ENCODE assay signal across 20 cellular contexts in genomic region chr4:113616443-113616842, GRCh38.
A peak's percentile ranks its signal among the peaks of the same experiment; 100 is the strongest.
DNase-seq lines count a peak whose midpoint lies in the region; ATAC-seq, FAIRE-seq and TF ChIP-seq lines count a peak whose summit lies in the region.
"Had no signal": no experiment of that assay in that cellular context is flagged by ENCODE, and none has a peak within 500 bp of the region (broad histone marks: within the 10 kb centered on the region; RNA-seq: fewer than 3 reads in every experiment).

No MANE protein-coding gene starts in this region.

- no peak overlapping the region for H3K9ac ChIP-seq in kidney (ENCODE audit: low read length in 2 of 2)

- no peak for TF ChIP-seq EP300 in suprapubic skin (IDR thresholded peaks at IDR 0.05)

- H3K36me3 ChIP-seq in heart right ventricle: no peaks in the 10 kb centered on the region
- H3K36me3 ChIP-seq in kidney (ENCODE audit: control insufficient read depth in 1 of 2, insufficient read depth in 2 of 2, low read length in 2 of 2): no peaks in the 10 kb centered on the region
- H3K36me3 ChIP-seq in suprapubic skin: no peaks in the 10 kb centered on the region
- no peaks in the 10 kb centered on the region for H3K36me3 ChIP-seq in GM23338 (ENCODE audit: insufficient read depth)
- H3K36me3 ChIP-seq: left lung, SJSA1, upper lobe of right lung had no signal

- H2AFZ ChIP-seq in GM23338: no peak overlapping the region

- no peak overlapping the region for H3K4me2 ChIP-seq in GM23338

- no peaks in the 10 kb centered on the region for H3K27me3 Mint-ChIP-seq in T-helper 17 cell
- H3K27me3 Mint-ChIP-seq in GM23338 (ENCODE audit: insufficient read depth, low read depth, poor library complexity): no peaks in the 10 kb centered on the region
- H3K27me3 Mint-ChIP-seq: activated CD8-positive, alpha-beta memory T cell treated with anti-CD3 and anti-CD28 coated beads, Interleukin-2, amount 10 ng/mL, durations not matched to agents 7 days and 5 days; natural killer cell treated with Interleukin-12 subunit alpha and Interleukin-12 subunit beta and Interleukin-15 and Interleukin-18, amount 100 ng/mL, for 72 hours; stimulated activated naive CD8-positive, alpha-beta T cell treated with anti-CD3 and anti-CD28 coated beads, Interleukin-15, Interleukin-2, amounts not matched to agents 100 ng/mL and 50 ng/mL, for 24 hours had no signal

- intact Hi-C loops in heart right ventricle (cut with DNase I): loop anchor here in 2 of 10 donors (10.0 kb wide), 2 partner anchors 62 to 128 kb away; no protein-coding TSS in a partner anchor
- intact Hi-C loops in cardiac septum (cut with DNase I): loop anchor here (10.0 kb wide), 1 partner anchor 222 kb away; no protein-coding TSS in a partner anchor
- intact Hi-C loops in kidney (cut with DNase I): no loop called here

- H3K9me3 Mint-ChIP-seq in GM23338: no peaks in the 10 kb centered on the region
- H3K9me3 Mint-ChIP-seq: natural killer cell treated with Interleukin-12 subunit alpha and Interleukin-12 subunit beta and Interleukin-15 and Interleukin-18, amount 100 ng/mL, for 72 hours; stimulated activated naive CD8-positive, alpha-beta T cell treated with anti-CD3 and anti-CD28 coated beads, Interleukin-15, Interleukin-2, amounts not matched to agents 100 ng/mL and 50 ng/mL, for 24 hours had no signal

- ATAC-seq in heart right ventricle: peak in 1 of 8 donors; percentile 46
- peak; percentile 67 for ATAC-seq in T-helper 17 cell
- no peak for ATAC-seq in GM23338
- ATAC-seq: activated CD8-positive, alpha-beta memory T cell treated with anti-CD3 and anti-CD28 coated beads, Interleukin-2, amount 10 ng/mL, durations not matched to agents 7 days and 5 days; left lung; natural killer cell treated with Interleukin-12 subunit alpha and Interleukin-12 subunit beta and Interleukin-15 and Interleukin-18, amount 100 ng/mL, for 72 hours; upper lobe of right lung had no signal

- peak; percentile 91 for FAIRE-seq in kidney (lab: Jason Lieb, UNC)
- FAIRE-seq: GM12892 had no signal

- no peaks in the 10 kb centered on the region for H3K9me2 ChIP-seq in GM23338 (ENCODE audit: insufficient read depth)

- no peak overlapping the region for H3K27ac Mint-ChIP-seq in T-helper 17 cell
- no peak overlapping the region for H3K27ac Mint-ChIP-seq in GM23338
- H3K27ac Mint-ChIP-seq: activated CD8-positive, alpha-beta memory T cell treated with anti-CD3 and anti-CD28 coated beads, Interleukin-2, amount 10 ng/mL, durations not matched to agents 7 days and 5 days; natural killer cell treated with Interleukin-12 subunit alpha and Interleukin-12 subunit beta and Interleukin-15 and Interleukin-18, amount 100 ng/mL, for 72 hours had no signal

- no peak overlapping the region for H3K4me3 ChIP-seq in heart right ventricle
- H3K4me3 ChIP-seq in kidney (ENCODE audit: low read length in 2 of 2): no peak overlapping the region
- no peak overlapping the region for H3K4me3 ChIP-seq in suprapubic skin
- no peak overlapping the region for H3K4me3 ChIP-seq in GM23338
- H3K4me3 ChIP-seq: left lung, SJSA1, upper lobe of right lung had no signal

- H3K4me1 ChIP-seq in heart right ventricle (peaks cover 0 to 86% (median 55%) of the 10 kb centered on the region in 9 donors), kidney (ENCODE audit: control insufficient read depth in 1 of 2, insufficient read depth in 1 of 2, low read depth in 1 of 2, low read length in 2 of 2) (peaks cover 0 to 11% of the 10 kb centered on the region in 2 donors), suprapubic skin (peaks cover 13% of the 10 kb centered on the region), GM23338 (ENCODE audit: insufficient read depth) (no peaks in the 10 kb centered on the region)
- H3K4me1 ChIP-seq: SJSA1 had no signal

- no peak overlapping the region for H3K4me3 Mint-ChIP-seq in T-helper 17 cell
- H3K4me3 Mint-ChIP-seq in GM23338: no peak overlapping the region
- H3K4me3 Mint-ChIP-seq: activated CD8-positive, alpha-beta memory T cell treated with anti-CD3 and anti-CD28 coated beads, Interleukin-2, amount 10 ng/mL, durations not matched to agents 7 days and 5 days; natural killer cell treated with Interleukin-12 subunit alpha and Interleukin-12 subunit beta and Interleukin-15 and Interleukin-18, amount 100 ng/mL, for 72 hours; stimulated activated naive CD8-positive, alpha-beta T cell treated with anti-CD3 and anti-CD28 coated beads, Interleukin-15, Interleukin-2, amounts not matched to agents 100 ng/mL and 50 ng/mL, for 24 hours had no signal

- TF ChIP-seq CTCF in heart right ventricle (IDR thresholded peaks at IDR 0.05) (no peak), kidney (IDR thresholded peaks at IDR 0.05; ENCODE audit: borderline replicate concordance, extremely low read depth, insufficient read depth) (no peak), suprapubic skin (IDR thresholded peaks at IDR 0.05) (no peak), GM23338 (conservative IDR thresholded peaks at IDR 0.05; ENCODE audit: low read depth in 2 of 2) (no peak)

- H3F3A ChIP-seq in GM23338 (replicated peaks; ENCODE audit: low read depth): no peaks in the 10 kb centered on the region

- TF ChIP-seq POLR2A in suprapubic skin (IDR thresholded peaks at IDR 0.05): no peak

- no peaks in the 10 kb centered on the region for H3K27me3 ChIP-seq in heart right ventricle
- no peaks in the 10 kb centered on the region for H3K27me3 ChIP-seq in suprapubic skin
- H3K27me3 ChIP-seq in GM23338 (ENCODE audit: insufficient read depth): no peaks in the 10 kb centered on the region
- H3K27me3 ChIP-seq: left lung, SJSA1, upper lobe of right lung had no signal

- DNase-seq in heart right ventricle (no peak), cardiac septum (ENCODE audit: low spot score) (no peak), T-helper 17 cell (no peak), kidney (no peak), suprapubic skin (ENCODE audit: low spot score in 2 of 2) (no peak), DMS153 treated with DMSO at 0.1 percent for 48 hours (lab: John Stamatoyannopoulos, UW; ENCODE audit: unreplicated experiment) (no peak), GM23338 (ENCODE audit: low spot score) (no peak), AG20443 (ENCODE audit: low spot score) (no peak)
- DNase-seq: activated CD4-positive, CD25-positive, alpha-beta regulatory T cell treated with anti-CD3 and anti-CD28 coated beads, Interleukin-2, amount 50 U/mL, for 72 hours; activated CD8-positive, alpha-beta memory T cell treated with anti-CD3 and anti-CD28 coated beads, Interleukin-2, amount 10 ng/mL, durations not matched to agents 7 days and 5 days; activated effector memory CD4-positive, alpha-beta T cell treated with anti-CD3 and anti-CD28 coated beads, Interleukin-2, amount 50 U/mL, for 16 hours; amygdala; left lung; NCI-H2029; T-helper 9 cell; upper lobe of right lung had no signal

- H3K79me2 ChIP-seq in GM23338 (replicated peaks; ENCODE audit: insufficient read depth): no peaks in the 10 kb centered on the region

- H4K20me1 ChIP-seq in GM23338 (replicated peaks; ENCODE audit: insufficient read depth): no peaks in the 10 kb centered on the region

- 24 to 31% methylated on average over 1 of the region's 1 CpG for WGBS in heart right ventricle, 2 donors
- WGBS in suprapubic skin: 30% methylated on average over 1 of the region's 1 CpG

- H3K36me3 Mint-ChIP-seq in T-helper 17 cell (ENCODE audit: low read depth): no peaks in the 10 kb centered on the region
- no peaks in the 10 kb centered on the region for H3K36me3 Mint-ChIP-seq in GM23338 (ENCODE audit: low read depth)
- H3K36me3 Mint-ChIP-seq: natural killer cell treated with Interleukin-12 subunit alpha and Interleukin-12 subunit beta and Interleukin-15 and Interleukin-18, amount 100 ng/mL, for 72 hours had no signal

- H3K27ac ChIP-seq in heart right ventricle (peak overlapping the region in 8 of 10 donors; percentile 2 to 62 (median 56)), kidney (ENCODE audit: low read depth in 2 of 2, low read length in 2 of 2) (no peak overlapping the region), suprapubic skin (peak overlapping the region; percentile 41), GM23338 (ENCODE audit: low read depth) (no peak overlapping the region)
- H3K27ac ChIP-seq: left lung, SJSA1, upper lobe of right lung had no signal

- H3K9me3 ChIP-seq in heart right ventricle (no peaks in the 10 kb centered on the region), T-helper 17 cell (ENCODE audit: control insufficient read depth, low read length, poor library complexity, severe bottlenecking) (peaks cover 2% of the 10 kb centered on the region), kidney (ENCODE audit: control insufficient read depth in 1 of 2, low read length in 2 of 2) (no peaks in the 10 kb centered on the region), suprapubic skin (no peaks in the 10 kb centered on the region)
- H3K9me3 ChIP-seq: left lung, SJSA1, upper lobe of right lung had no signal

- H3K4me1 Mint-ChIP-seq in T-helper 17 cell (peaks cover 14% of the 10 kb centered on the region), GM23338 (no peaks in the 10 kb centered on the region)

TF ChIP-seq in GM23338, 12 proteins besides CTCF, POLR2A, EP300 and RAD21:
- TF ChIP-seq ZNF114 (CRISPR knock-in tag; IDR thresholded peaks at IDR 0.05): no peak
- TF ChIP-seq JUNB (IDR thresholded peaks at IDR 0.05; ENCODE audit: unreplicated experiment): no peak
- TF ChIP-seq ZNF331 (CRISPR knock-in tag; IDR thresholded peaks at IDR 0.05; ENCODE audit: low read depth): no peak
- TF ChIP-seq EZH2 (IDR thresholded peaks at IDR 0.05; ENCODE audit: low read depth, unreplicated experiment): no peak
- TF ChIP-seq CREB1 (CRISPR knock-in tag; IDR thresholded peaks at IDR 0.05; ENCODE audit: low read depth): no peak

Comparison
In these comparisons a context has a peak if more than half of its experiments do, and no peak if none do; other contexts are left out.
1. H3K27ac ChIP-seq: peak in heart right ventricle (8 of 10) and suprapubic skin (single experiment); none in kidney (0 of 2) and GM23338 (single experiment).